Comparison of ENCODE assay signal across 23 cellular contexts in genomic region chr11:103125462-103125861, GRCh38.
"Had no signal": no experiment of that assay in that cellular context is flagged by ENCODE, and none has a peak within 500 bp of the region (broad histone marks: within the 10 kb centered on the region; RNA-seq: fewer than 3 reads in every experiment).

No MANE protein-coding gene starts in this region.

- H3K4me1 Mint-ChIP-seq: activated CD4-positive, alpha-beta memory T cell treated with anti-CD3 and anti-CD28 coated beads, Interleukin-2, amount 10 ng/mL, durations not matched to agents 7 days and 5 days; central memory CD8-positive, alpha-beta T cell; endodermal cell; WTC11 had no signal

- H3K9me3 Mint-ChIP-seq: activated CD4-positive, alpha-beta memory T cell treated with anti-CD3 and anti-CD28 coated beads, Interleukin-2, amount 10 ng/mL, durations not matched to agents 7 days and 5 days; activated T-cell treated with anti-CD3 and anti-CD28 coated beads, Interleukin-2, amount 50 U/mL, for 24 hours; activated T-cell treated with anti-CD3 and anti-CD28 coated beads, Interleukin-2, amount 50 U/mL, for 72 hours; central memory CD8-positive, alpha-beta T cell; dendritic cell treated with granulocyte-macrophage colony-stimulating factor and Interleukin-4, amounts not matched to agents 40 ng/mL and 50 ng/mL, for 4 days; endodermal cell; WTC11 had no signal

- DNase-seq: activated CD4-positive, alpha-beta memory T cell treated with anti-CD3 and anti-CD28 coated beads, Interleukin-2, amount 10 ng/mL, durations not matched to agents 7 days and 5 days; activated CD4-positive, alpha-beta T cell treated with anti-CD3 and anti-CD28 coated beads for 48 hours; activated CD8-positive, alpha-beta memory T cell treated with anti-CD3 and anti-CD28 coated beads, Interleukin-2, amount 50 U/mL, for 48 hours; activated effector memory CD4-positive, alpha-beta T cell treated with Interleukin-2 at 50 U/mL for 16 hours; activated gamma-delta T cell treated with Interleukin-2 at 50 U/mL for 16 hours; activated naive CD4-positive, alpha-beta T cell treated with anti-CD3 and anti-CD28 coated beads, Interleukin-2, amount 50 U/mL, for 16 hours; activated naive CD4-positive, alpha-beta T cell treated with Interleukin-2 at 50 U/mL for 16 hours; activated T-cell treated with anti-CD3 and anti-CD28 coated beads for 4 hours; activated T-cell treated with anti-CD3 and anti-CD28 coated beads, Interleukin-2, amount 50 U/mL, for 24 hours; activated T-cell treated with anti-CD3 and anti-CD28 coated beads, Interleukin-2, amount 50 U/mL, for 72 hours; amniotic stem cell; anterior cingulate cortex; brain microvascular endothelial cell; dorsolateral prefrontal cortex; effector memory CD4-positive, alpha-beta T cell; endodermal cell; foreskin fibroblast; head of caudate nucleus had no signal

- H3K4me3 Mint-ChIP-seq: activated CD4-positive, alpha-beta memory T cell treated with anti-CD3 and anti-CD28 coated beads, Interleukin-2, amount 10 ng/mL, durations not matched to agents 7 days and 5 days; activated naive CD8-positive, alpha-beta T cell; activated T-cell treated with anti-CD3 and anti-CD28 coated beads, Interleukin-2, amount 50 U/mL, for 24 hours; activated T-cell treated with anti-CD3 and anti-CD28 coated beads, Interleukin-2, amount 50 U/mL, for 72 hours; central memory CD8-positive, alpha-beta T cell; dendritic cell treated with granulocyte-macrophage colony-stimulating factor and Interleukin-4, amounts not matched to agents 40 ng/mL and 50 ng/mL, for 4 days; endodermal cell; WTC11 had no signal

- H3K27ac Mint-ChIP-seq: activated CD4-positive, alpha-beta memory T cell treated with anti-CD3 and anti-CD28 coated beads, Interleukin-2, amount 10 ng/mL, durations not matched to agents 7 days and 5 days; activated naive CD8-positive, alpha-beta T cell; activated T-cell treated with anti-CD3 and anti-CD28 coated beads, Interleukin-2, amount 50 U/mL, for 24 hours; activated T-cell treated with anti-CD3 and anti-CD28 coated beads, Interleukin-2, amount 50 U/mL, for 72 hours; dendritic cell treated with granulocyte-macrophage colony-stimulating factor and Interleukin-4, amounts not matched to agents 40 ng/mL and 50 ng/mL, for 4 days; endodermal cell; WTC11 had no signal

- ATAC-seq: WTC11 had no signal

- H3K27me3 Mint-ChIP-seq: activated CD4-positive, alpha-beta memory T cell treated with anti-CD3 and anti-CD28 coated beads, Interleukin-2, amount 10 ng/mL, durations not matched to agents 7 days and 5 days; activated naive CD8-positive, alpha-beta T cell; activated T-cell treated with anti-CD3 and anti-CD28 coated beads, Interleukin-2, amount 50 U/mL, for 24 hours; central memory CD8-positive, alpha-beta T cell; dendritic cell treated with granulocyte-macrophage colony-stimulating factor and Interleukin-4, amounts not matched to agents 40 ng/mL and 50 ng/mL, for 4 days had no signal

- H3K4me3 ChIP-seq: coronary artery, dorsolateral prefrontal cortex had no signal
